ENCODE assay signal across 20 cellular contexts in genomic region chr7:145269418-145270161, GRCh38.
DNase-seq lines count a peak whose midpoint lies in the region; ATAC-seq and TF ChIP-seq lines count a peak whose summit lies in the region.
"Had no signal": no experiment of that assay in that cellular context is flagged by ENCODE, and none has a peak within 500 bp of the region (broad histone marks: within the 10 kb centered on the region; RNA-seq: fewer than 3 reads in every experiment).

No MANE protein-coding gene starts in this region.

- H4K5ac ChIP-seq in H9 (ENCODE audit: insufficient read length, low read depth, low read length): no peak overlapping the region

- H2BK15ac ChIP-seq in H9 (ENCODE audit: low read depth, low read length): no peak overlapping the region

- H3K9ac ChIP-seq in H9 (ENCODE audit: extremely low read depth, insufficient read length, low read length) (no peak overlapping the region), endodermal cell (ENCODE audit: extremely low read depth, low read length, poor library complexity, severe bottlenecking) (no peak overlapping the region)

- H3K27ac Mint-ChIP-seq in H9 (no peak overlapping the region), endodermal cell (no peak overlapping the region)
- H3K27ac Mint-ChIP-seq in activated naive CD8-positive, alpha-beta T cell treated with anti-CD3 and anti-CD28 coated beads, Interleukin-2, amount 50 U/mL, for 24 hours: no peak overlapping the region
- H3K27ac Mint-ChIP-seq: IgD-negative memory B cell had no signal

- ATAC-seq in GM21447 (IDR thresholded peaks at IDR 0.05; ENCODE audit: unreplicated experiment): no peak
- no peak for ATAC-seq in activated naive CD8-positive, alpha-beta T cell treated with anti-CD3 and anti-CD28 coated beads, Interleukin-2, amount 50 U/mL, for 24 hours

- intact Hi-C loops in sigmoid colon (cut with DNase I): no loop called here

- no peaks in the 10 kb centered on the region for H3K9me3 ChIP-seq in H9 (ENCODE audit: control insufficient read depth, low read depth, low read length)
- H3K9me3 ChIP-seq in endodermal cell (ENCODE audit: control insufficient read depth, low read length): no peaks in the 10 kb centered on the region
- peaks cover 0 to 9% (median 0%) of the 10 kb centered on the region in 4 donors for H3K9me3 ChIP-seq in sigmoid colon

- H3K79me1 ChIP-seq in H9 (ENCODE audit: insufficient read depth, low read depth, low read length, poor library complexity, severe bottlenecking): no peaks in the 10 kb centered on the region

- no peak overlapping the region for H3K4me3 Mint-ChIP-seq in H9
- no peak overlapping the region for H3K4me3 Mint-ChIP-seq in endodermal cell
- H3K4me3 Mint-ChIP-seq in activated naive CD8-positive, alpha-beta T cell treated with anti-CD3 and anti-CD28 coated beads, Interleukin-2, amount 50 U/mL, for 24 hours: no peak overlapping the region
- H3K4me3 Mint-ChIP-seq: IgD-negative memory B cell had no signal

- H3K36me3 ChIP-seq in endodermal cell (ENCODE audit: control insufficient read depth, insufficient read depth, low read length) (no peaks in the 10 kb centered on the region), sigmoid colon (no peaks in the 10 kb centered on the region)

- H3K4me3 ChIP-seq in NB4 (ENCODE audit: low read depth, low read length) (no peak overlapping the region), endodermal cell (ENCODE audit: low read length) (no peak overlapping the region), sigmoid colon (no peak overlapping the region)
- H3K4me3 ChIP-seq: SK-N-MC had no signal

- no peak overlapping the region for H4K8ac ChIP-seq in H9 (replicated peaks; ENCODE audit: insufficient read length, low read depth, low read length)

- no peak overlapping the region for H2BK20ac ChIP-seq in H9 (ENCODE audit: low read depth, low read length, poor library complexity, severe bottlenecking)

- no peak overlapping the region for H3K4me2 ChIP-seq in H9 (ENCODE audit: insufficient read depth, insufficient read length, low read length)

- TF ChIP-seq EP300 in sigmoid colon (IDR thresholded peaks at IDR 0.05): no peak

- H2BK5ac ChIP-seq in H9 (ENCODE audit: insufficient read length, low read length): no peak overlapping the region

- TF ChIP-seq CTCF in H9 (conservative IDR thresholded peaks at IDR 0.05): no peak
- TF ChIP-seq CTCF in NB4 (IDR thresholded peaks at IDR 0.05; ENCODE audit: low read depth, low read length): no peak
- TF ChIP-seq CTCF in endodermal cell (conservative IDR thresholded peaks at IDR 0.05): no peak
- TF ChIP-seq CTCF in sigmoid colon (IDR thresholded peaks at IDR 0.05): no peak

- H2AFZ ChIP-seq in H9 (ENCODE audit: low read length): no peak overlapping the region

- peaks cover 0 to 7% (median 0%) of the 10 kb centered on the region in 3 experiments; a peak in 2 of 7 replicates for H3K36me3 Mint-ChIP-seq in H9 (ENCODE audit: insufficient read depth in 1 of 3, low read depth in 3 of 3)
- H3K36me3 Mint-ChIP-seq in endodermal cell (ENCODE audit: low read depth): no peaks in the 10 kb centered on the region
- H3K36me3 Mint-ChIP-seq in activated naive CD8-positive, alpha-beta T cell treated with anti-CD3 and anti-CD28 coated beads, Interleukin-2, amount 50 U/mL, for 24 hours (ENCODE audit: low read depth): no peaks in the 10 kb centered on the region
- H3K36me3 Mint-ChIP-seq: IgD-negative memory B cell had no signal

- H3K9me3 Mint-ChIP-seq in H9 (peaks cover 12 to 18% of the 10 kb centered on the region in 2 experiments; a peak in 4 of 5 replicates), endodermal cell (peaks cover 5% of the 10 kb centered on the region)
- H3K9me3 Mint-ChIP-seq in activated naive CD8-positive, alpha-beta T cell treated with anti-CD3 and anti-CD28 coated beads, Interleukin-2, amount 50 U/mL, for 24 hours: no peaks in the 10 kb centered on the region

- H3K79me2 ChIP-seq in H9 (ENCODE audit: insufficient read depth, low read length): no peaks in the 10 kb centered on the region

- H3K4me1 ChIP-seq in H9 (ENCODE audit: insufficient read depth, low read length): no peaks in the 10 kb centered on the region
- no peaks in the 10 kb centered on the region for H3K4me1 ChIP-seq in endodermal cell (ENCODE audit: control insufficient read depth, insufficient read depth, low read length)
- H3K4me1 ChIP-seq in sigmoid colon: no peaks in the 10 kb centered on the region

- H3K27ac ChIP-seq in H9 (ENCODE audit: insufficient read length, low read depth, low read length) (no peak overlapping the region), endodermal cell (ENCODE audit: low read depth, low read length) (no peak overlapping the region), sigmoid colon (no peak overlapping the region)
- H3K27ac ChIP-seq: C4-2B, SK-N-MC had no signal

- H3K56ac ChIP-seq in H9 (ENCODE audit: insufficient read length, low read depth, low read length): no peak overlapping the region

- no peak overlapping the region for H3K18ac ChIP-seq in H9 (ENCODE audit: insufficient read length, low read depth, low read length)

- H3K4me1 Mint-ChIP-seq in H9: no peaks in the 10 kb centered on the region
- H3K4me1 Mint-ChIP-seq in endodermal cell: no peaks in the 10 kb centered on the region
- no peaks in the 10 kb centered on the region for H3K4me1 Mint-ChIP-seq in activated naive CD8-positive, alpha-beta T cell treated with anti-CD3 and anti-CD28 coated beads, Interleukin-2, amount 50 U/mL, for 24 hours
- H3K4me1 Mint-ChIP-seq: IgD-negative memory B cell had no signal

- no peak overlapping the region for H2BK12ac ChIP-seq in H9 (ENCODE audit: insufficient read length, low read depth, low read length)

- H4K91ac ChIP-seq in H9 (ENCODE audit: insufficient read length, low read depth, low read length): no peak overlapping the region

- no peaks in the 10 kb centered on the region for H3K27me3 Mint-ChIP-seq in H9 (ENCODE audit: low read depth)
- H3K27me3 Mint-ChIP-seq in endodermal cell (ENCODE audit: insufficient read depth): no peaks in the 10 kb centered on the region
- no peaks in the 10 kb centered on the region for H3K27me3 Mint-ChIP-seq in activated naive CD8-positive, alpha-beta T cell treated with anti-CD3 and anti-CD28 coated beads, Interleukin-2, amount 50 U/mL, for 24 hours
- H3K27me3 Mint-ChIP-seq: IgD-negative memory B cell had no signal

- DNase-seq in H9 (peak; percentile 32), NB4 (ENCODE audit: low read depth) (peak; percentile 11), endodermal cell (peak; percentile 46), sigmoid colon (peak; percentile 59), COLO829 (ENCODE audit: low spot score) (no peak)
- DNase-seq in activated naive CD8-positive, alpha-beta T cell treated with anti-CD3 and anti-CD28 coated beads, Interleukin-2, amount 50 U/mL, for 24 hours: no peak
- no peak for DNase-seq in stimulated activated CD4-positive, alpha-beta T cell treated with anti-CD3 and anti-CD28 coated beads, Interleukin-12 subunit alpha, Interleukin-12 subunit beta, amount 100 ng/mL, for 4 hours
- DNase-seq: ACHN, DND-41, H7, Karpas-422, MM.1S, NCI-H1105, NCI-H2227 treated with DMSO at 0.1 percent for 48 hours, NCI-H510A treated with DMSO at 0.1 percent for 48 hours, NCI-H774 had no signal

- no peak overlapping the region for H2AK5ac ChIP-seq in H9 (ENCODE audit: insufficient read length, low read length)

- no peak for TF ChIP-seq POLR2A in NB4 (IDR thresholded peaks at IDR 0.05; ENCODE audit: extremely low read depth, insufficient read length)
- no peak for TF ChIP-seq POLR2A in sigmoid colon (IDR thresholded peaks at IDR 0.05)

- no peak overlapping the region for H3K4ac ChIP-seq in H9 (ENCODE audit: low read depth, low read length)

- H3K27me3 ChIP-seq in H9 (ENCODE audit: insufficient read depth, low read length) (no peaks in the 10 kb centered on the region), endodermal cell (ENCODE audit: control insufficient read depth, insufficient read depth, low read length, poor library complexity, severe bottlenecking) (no peaks in the 10 kb centered on the region), sigmoid colon (no peaks in the 10 kb centered on the region)

- H3K23ac ChIP-seq in H9 (ENCODE audit: insufficient read length, low read depth, low read length): no peak overlapping the region

- H3K23me2 ChIP-seq in H9 (ENCODE audit: insufficient read length, low read depth, low read length, poor library complexity, severe bottlenecking): no peaks in the 10 kb centered on the region

- H3T11ph ChIP-seq in H9 (ENCODE audit: low read length): no peak overlapping the region

- H3K14ac ChIP-seq in H9 (ENCODE audit: insufficient read depth, low read length): no peak overlapping the region

- no CpG with 5 or more reads among the region's 28 CpGs for WGBS in H9 (ENCODE audit: extremely low coverage, insufficient read length, low lambda C conversion rate)
- whole genome bisulfite sequencing in endodermal cell (ENCODE audit: insufficient coverage in 1 of 2, insufficient read length in 1 of 2), 2 experiments: 92 to 96% methylated on average over 7 to 28 of the region's 28 CpGs
- 87 to 91% methylated on average over 28 of the region's 28 CpGs for WGBS in sigmoid colon, 2 donors

- no peak overlapping the region for H2BK120ac ChIP-seq in H9 (ENCODE audit: low read depth, low read length, poor library complexity, severe bottlenecking)

- no peaks in the 10 kb centered on the region for H4K20me1 ChIP-seq in H9 (ENCODE audit: control insufficient read depth, insufficient read depth, insufficient read length)

Comparison
In these comparisons a context has a peak if more than half of its experiments do, and no peak if none do; other contexts are left out.
1. DNase-seq: peak in H9 (single experiment), NB4 (single experiment), endodermal cell (single experiment) and sigmoid colon (single experiment); none in COLO829 (single experiment), activated naive CD8-positive, alpha-beta T cell treated with anti-CD3 and anti-CD28 coated beads, Interleukin-2, amount 50 U/mL, for 24 hours (single experiment) and stimulated activated CD4-positive, alpha-beta T cell treated with anti-CD3 and anti-CD28 coated beads, Interleukin-12 subunit alpha, Interleukin-12 subunit beta, amount 100 ng/mL, for 4 hours (single experiment).